8 cellular contexts compared by ENCODE assay signal in the genomic region with DNA sequence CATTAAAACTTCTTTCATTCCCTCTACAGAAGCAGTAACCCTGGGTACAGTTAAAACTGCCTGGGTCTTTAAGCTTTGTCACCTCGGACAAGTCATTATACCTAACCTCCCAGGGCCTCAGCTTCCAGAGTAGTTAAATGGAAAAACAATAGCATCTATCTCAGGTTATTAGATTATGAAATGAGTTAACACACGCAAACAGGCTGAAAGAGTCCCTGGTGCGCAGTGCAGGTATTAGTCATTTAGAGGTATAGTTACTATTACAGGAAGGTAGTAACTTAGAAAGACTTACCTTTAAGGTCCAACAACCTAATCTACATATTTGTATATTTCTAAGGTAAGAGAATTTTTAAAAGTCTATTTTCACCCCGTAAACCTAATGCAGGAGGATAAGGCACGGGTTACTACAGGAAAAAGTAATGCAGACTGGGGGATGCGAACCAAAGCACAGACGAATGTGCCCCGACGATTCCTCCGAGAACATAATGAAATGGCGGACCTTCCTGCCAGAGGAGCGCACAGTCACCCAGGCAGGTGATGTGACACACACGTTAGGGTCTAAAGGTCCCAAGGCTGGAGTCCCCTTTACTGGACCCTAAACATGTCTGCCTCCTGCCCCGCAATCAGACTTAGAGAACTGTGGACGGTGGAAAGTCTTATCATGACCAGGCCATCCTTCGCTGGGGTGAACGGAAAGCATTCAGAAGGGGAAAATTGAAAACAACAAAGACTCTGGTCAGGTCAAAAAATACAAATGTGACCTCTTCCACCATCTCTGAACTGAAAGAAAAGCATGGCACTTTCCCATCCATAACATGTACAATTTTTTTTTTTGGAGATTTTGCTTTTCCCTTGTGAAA. TPM values are rescaled to one million over a fixed set of nuclear protein-coding genes. Genes with fewer than 3 reads are reported as not detected.
DNase-seq lines count a peak whose midpoint lies in the region; ATAC-seq, FAIRE-seq and TF ChIP-seq lines count a peak whose summit lies in the region.

No MANE protein-coding gene starts in this region.

- no peak for TF ChIP-seq EP300 in H1 (IDR thresholded peaks at IDR 0.05; ENCODE audit: borderline replicate concordance in 1 of 2, low read depth in 2 of 2, low read length in 2 of 2)

- H3K56ac ChIP-seq in H1 (replicated peaks; ENCODE audit: insufficient read length, low read depth, low read length) = no peak overlapping the region

- TF ChIP-seq POLR2A in heart left ventricle (IDR thresholded peaks at IDR 0.05) = no peak
- TF ChIP-seq POLR2A in H1 (IDR thresholded peaks at IDR 0.05; ENCODE audit: control extremely low read depth in 1 of 2, low read depth in 2 of 2, low read length in 2 of 2) = peak in 1 of 2 experiments; percentile 54; a peak in 1 of 3 replicates
- TF ChIP-seq POLR2A in vagina (IDR thresholded peaks at IDR 0.05) = no peak

- H2AK5ac ChIP-seq in H1 (ENCODE audit: low read depth, low read length) = no peak overlapping the region

- H2BK5ac ChIP-seq in H1 (ENCODE audit: low read depth, low read length) = peak overlapping the region; percentile 81; the same call in 1 of the 2 replicates

- H3K4me3 ChIP-seq in heart left ventricle (peak overlapping the region; percentile 66 to 96 (median 89)), WI38 (ENCODE audit: low read depth, low read length) (peak overlapping the region; percentile 66), H1 (ENCODE audit: extremely low read depth in 1 of 4, insufficient read depth in 2 of 4, low read depth in 3 of 4, low read length in 4 of 4) (peak overlapping the region; percentile 76 to 89 (median 86)), vagina (peak overlapping the region; percentile 75 to 95)

- no peak overlapping the region for H3K18ac ChIP-seq in H1 (ENCODE audit: extremely low read depth, low read length)

- DNase-seq in heart left ventricle = no peak
- DNase-seq in cardiac septum (ENCODE audit: low spot score) = no peak
- DNase-seq in H1 (ENCODE audit: low read depth in 1 of 2, low spot score in 2 of 2) = no peak
- DNase-seq in naive thymus-derived CD8-positive, alpha-beta T cell = peak in 2 of 10 donors; percentile 12 to 31
- no peak for DNase-seq in vagina (ENCODE audit: extremely low spot score in 2 of 2)
- DNase-seq in NOMO-1 treated with dmso at 0.1 percent for 144 hours (lab: John Stamatoyannopoulos, UW; ENCODE audit: unreplicated experiment) = no peak

- CTCF ChIA-PET in H1 (lab: Charles Lee; ENCODE audit: partially characterized antibody) = interaction anchor here (1.0 to 2.7 kb wide), 2 partner anchors 10 to 15 kb away, joined by 4 to 18 read pairs; no protein-coding TSS in a partner anchor

- intact Hi-C loops in heart left ventricle (cut with DNase I) (no loop called here), cardiac septum (cut with DNase I) (no loop called here), vagina (cut with DNase I) (no loop called here)

- H3K79me2 ChIP-seq in H1 (ENCODE audit: control insufficient read depth in 1 of 2, insufficient read depth in 2 of 2, low read length in 2 of 2) = peaks cover 51 to 58% of the 10 kb centered on the region in 2 experiments

- POLR2A ChIA-PET in H1 (lab: Charles Lee; ENCODE audit: partially characterized antibody) = interaction anchor here (0.6 to 2.6 kb wide), 10 partner anchors 8 to 172 kb away, joined by 3 to 14 read pairs (median 5); partner anchors contain the start of gene PHLDA2
- POLR2A ChIA-PET in naive thymus-derived CD8-positive, alpha-beta T cell (lab: Charles Lee) = interaction anchor here (1.3 to 14.4 kb wide), 4 partner anchors 11 to 30 kb away, joined by 4 to 457 read pairs (median 21); no protein-coding TSS in a partner anchor

- H4K8ac ChIP-seq in H1 (ENCODE audit: extremely low read depth, insufficient read depth, low read length) = no peak overlapping the region

- H3K27me3 ChIP-seq in heart left ventricle = no peaks in the 10 kb centered on the region
- no peaks in the 10 kb centered on the region for H3K27me3 ChIP-seq in H1 (replicated peaks in 1 of 4; ENCODE audit: control insufficient read depth in 3 of 4, extremely low read depth in 1 of 4, insufficient read depth in 3 of 4, low read length in 3 of 4)
- H3K27me3 ChIP-seq in vagina = no peaks in the 10 kb centered on the region

- peaks cover 20 to 56% (median 37%) of the 10 kb centered on the region in 4 donors for H3K4me1 Mint-ChIP-seq in naive thymus-derived CD8-positive, alpha-beta T cell

- H3K14ac ChIP-seq in H1 (ENCODE audit: insufficient read length) = no peak overlapping the region

- WGBS in heart left ventricle, 4 donors = 2 to 5% (median 4%) methylated on average over 17 of the region's 17 CpGs
- WGBS in H1 (ENCODE audit: extremely low coverage in 1 of 2, insufficient coverage in 1 of 2, insufficient read length in 1 of 2, insufficient replicate concordance in 2 of 2, low coverage in 1 of 2, low lambda C conversion rate in 2 of 2, missing lambda C conversion rate in 1 of 2), 2 experiments = 10% methylated on average over 17 of the region's 17 CpGs; no CpG with 5 or more reads in 1 of the 2 experiments

- peaks cover 7 to 57% (median 40%) of the 10 kb centered on the region in 12 donors for H3K4me1 ChIP-seq in heart left ventricle
- peaks cover 6 to 18% (median 8%) of the 10 kb centered on the region in 4 experiments; a peak in 6 of 7 replicates for H3K4me1 ChIP-seq in H1 (replicated peaks in 1 of 4; ENCODE audit: control insufficient read depth in 3 of 4, insufficient read depth in 4 of 4, low read length in 3 of 4)
- H3K4me1 ChIP-seq in vagina = peaks cover 52% of the 10 kb centered on the region

- H3K4me2 ChIP-seq in H1 (ENCODE audit: insufficient read depth in 1 of 2, low read depth in 2 of 2, low read length in 2 of 2) = peak overlapping the region; percentile 77 to 88

- no peak overlapping the region for H2BK20ac ChIP-seq in H1 (ENCODE audit: low read length)

- peaks cover 11 to 19% of the 10 kb centered on the region in 2 experiments for H4K20me1 ChIP-seq in H1 (replicated peaks in 1 of 2; ENCODE audit: control insufficient read depth in 1 of 2, insufficient read depth in 2 of 2, low read length in 2 of 2)

- H3K27ac ChIP-seq in heart left ventricle = peak overlapping the region; percentile 83 to 97 (median 88)
- H3K27ac ChIP-seq in H1 (ENCODE audit: low read depth, low read length) = peak overlapping the region; percentile 37; the same call in 1 of the 2 replicates
- peak overlapping the region; percentile 86 for H3K27ac ChIP-seq in vagina

- H3K36me3 Mint-ChIP-seq in naive thymus-derived CD8-positive, alpha-beta T cell = peaks cover 4 to 16% (median 9%) of the 10 kb centered on the region in 3 donors

- peak overlapping the region; percentile 86 to 98 (median 93) for H3K9ac ChIP-seq in H1 (replicated peaks in 1 of 4; ENCODE audit: extremely low read depth in 1 of 4, low read depth in 3 of 4, low read length in 3 of 4)

- H3K23ac ChIP-seq in H1 (ENCODE audit: insufficient read length) = no peak overlapping the region

- H3K36me3 ChIP-seq in heart left ventricle (peaks cover 0 to 6% (median 0%) of the 10 kb centered on the region in 9 donors), H1 (ENCODE audit: control insufficient read depth in 2 of 4, insufficient read depth in 4 of 4, low read length in 3 of 4) (no peaks in the 10 kb centered on the region; a peak in 1 of 8 replicates), vagina (no peaks in the 10 kb centered on the region)

- no peak overlapping the region for H2BK15ac ChIP-seq in H1 (ENCODE audit: low read length)

- peaks cover 0 to 2% (median 0%) of the 10 kb centered on the region in 5 donors for H3K27me3 Mint-ChIP-seq in naive thymus-derived CD8-positive, alpha-beta T cell

- H3K4me3 Mint-ChIP-seq in naive thymus-derived CD8-positive, alpha-beta T cell = peak overlapping the region; percentile 79 to 100 (median 98)

- no peak overlapping the region for H4K5ac ChIP-seq in H1 (ENCODE audit: insufficient read length, low read depth, low read length)

- peak overlapping the region; percentile 70; the same call in 1 of the 2 replicates for H2BK12ac ChIP-seq in H1 (ENCODE audit: low read depth, low read length)

- peak overlapping the region; percentile 89 to 99 (median 96) for H3K27ac Mint-ChIP-seq in naive thymus-derived CD8-positive, alpha-beta T cell

- TF ChIP-seq RAD21 in H1 (IDR thresholded peaks at IDR 0.05 in 1 of 2, conservative IDR thresholded peaks at IDR 0.05 in 1 of 2; ENCODE audit: low read depth in 2 of 2, low read length in 2 of 2) = no peak

- H3K9me3 ChIP-seq in heart left ventricle = no peaks in the 10 kb centered on the region
- no peaks in the 10 kb centered on the region for H3K9me3 ChIP-seq in H1 (ENCODE audit: insufficient read depth in 2 of 2, low read depth in 1 of 2, low read length in 1 of 2)
- no peaks in the 10 kb centered on the region for H3K9me3 ChIP-seq in vagina

- no peak for ATAC-seq in heart left ventricle
- ATAC-seq in naive thymus-derived CD8-positive, alpha-beta T cell = no peak
- no peak for ATAC-seq in HG03097 (IDR thresholded peaks at IDR 0.05; ENCODE audit: low FRiP score, unreplicated experiment)

- H2BK120ac ChIP-seq in H1 (replicated peaks; ENCODE audit: low read depth, low read length) = no peak overlapping the region

- H3K79me1 ChIP-seq in H1 (ENCODE audit: low read depth, low read length) = peaks cover 10% of the 10 kb centered on the region

- H3K9me3 Mint-ChIP-seq in naive thymus-derived CD8-positive, alpha-beta T cell = no peaks in the 10 kb centered on the region

- H4K91ac ChIP-seq in H1 (replicated peaks; ENCODE audit: insufficient read length, low read length) = no peak overlapping the region

- peak overlapping the region; percentile 50 for H3K4ac ChIP-seq in H1 (replicated peaks; ENCODE audit: insufficient read length, low read depth, low read length)

- no peak overlapping the region for H2AFZ ChIP-seq in H1 (ENCODE audit: low read length)

- H3K23me2 ChIP-seq in H1 (ENCODE audit: low read depth, low read length) = peaks cover 11% of the 10 kb centered on the region

- no peak for FAIRE-seq in H1 (lab: Jason Lieb, UNC)

- TF ChIP-seq CTCF in heart left ventricle (IDR thresholded peaks at IDR 0.05) = no peak
- TF ChIP-seq CTCF in WI38 (IDR thresholded peaks at IDR 0.05; ENCODE audit: low read depth, low read length) = no peak
- TF ChIP-seq CTCF in H1 (IDR thresholded peaks at IDR 0.05; ENCODE audit: control extremely low read depth in 1 of 3, insufficient read depth in 1 of 3, low read depth in 1 of 3, low read length in 3 of 3) = no peak
- no peak for TF ChIP-seq CTCF in vagina (IDR thresholded peaks at IDR 0.05)

RNA-seq across cellular contexts. Expression of gene NAP1L4, which starts 1.3 kb away (rescaled TPM):
- total RNA-seq in heart left ventricle = 100 to 1,000 TPM; 125 to 216 (median 178) TPM
- 100 to 1,000 TPM; 119 to 143 TPM for polyA plus RNA-seq in heart left ventricle
- 189 TPM for total RNA-seq in cardiac septum
- total RNA-seq in H1 (2021; fragmentation: NEBNext Ultra II Directional; extraction: Animal tissue kit (Norgen Biotek cat#: 25700)) = 190 and 194 TPM in 2 replicates
- 75.8 and 81.4 TPM in 2 replicates for polyA plus RNA-seq in H1 (2011; rRNA removed)
- 105 TPM for polyA plus RNA-seq in H1 (2011; cell fraction: cytosol; rRNA removed)
- 118 TPM for polyA plus RNA-seq in H1 (2011; cell fraction: nucleus; rRNA removed)
- 128 to 175 TPM (median 137 TPM) in 4 replicates for polyA plus RNA-seq in H1 (2012, experiment 1 of 2)
- 37.8 TPM for polyA plus RNA-seq in H1 (2012, experiment 2 of 2)
- polyA plus RNA-seq in H1 (2013, experiment 1 of 2) = 102 TPM
- 96.1 TPM for polyA plus RNA-seq in H1 (2013, experiment 2 of 2)
- polyA minus RNA-seq in H1 (2011; rRNA and poly(A)+ RNA removed) = 80.9 and 95.4 TPM in 2 replicates
- 46.7 TPM for polyA minus RNA-seq in H1 (2011; cell fraction: cytosol; rRNA and poly(A)+ RNA removed)
- polyA minus RNA-seq in H1 (2011; cell fraction: nucleus; rRNA and poly(A)+ RNA removed) = 103 TPM
- total RNA-seq in naive thymus-derived CD8-positive, alpha-beta T cell = 100 to 1,000 TPM; 455 to 471 TPM
- polyA plus RNA-seq in naive thymus-derived CD8-positive, alpha-beta T cell = 100 to 1,000 TPM; 169 to 207 (median 201) TPM
- total RNA-seq in vagina = 108 TPM

Comparison
In these comparisons a context has a peak if more than half of its experiments do, and no peak if none do; other contexts are left out.
1. H3K27ac ChIP-seq: peak in every context shown above with its lines; median percentile 88 in heart left ventricle; 86 in vagina; 37 in H1.